Comparison of ENCODE assay signal across 8 cellular contexts in the genomic region with DNA sequence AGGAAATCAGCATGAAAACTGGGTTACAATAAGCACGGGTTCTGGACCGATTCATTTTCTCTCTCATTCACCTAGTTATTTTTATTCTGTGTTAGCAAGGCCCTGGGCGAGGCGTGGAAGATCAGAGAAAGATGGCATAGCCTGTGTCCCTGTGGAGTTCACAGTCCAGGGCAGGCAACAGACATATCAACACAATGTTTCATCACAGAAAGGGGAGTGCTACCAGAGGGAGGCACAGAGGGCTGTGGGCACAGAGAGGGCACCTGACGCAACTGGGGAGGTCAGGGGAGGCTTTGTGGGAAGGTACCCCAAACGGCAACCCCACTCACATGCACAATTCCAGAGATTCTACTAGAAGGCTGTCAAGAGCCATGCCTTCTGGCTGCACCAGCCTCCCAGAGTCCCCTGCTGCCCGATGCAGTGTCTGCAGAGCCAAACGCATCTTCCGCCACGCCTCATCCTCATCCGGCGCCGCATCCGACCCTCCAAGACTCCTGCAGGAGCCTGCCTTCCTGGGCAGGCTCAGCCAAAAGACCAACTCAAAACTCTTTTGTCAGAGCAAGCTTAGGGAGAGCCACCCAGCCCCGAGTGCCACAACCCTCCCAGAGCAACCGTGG.
DNase-seq lines count a peak whose midpoint lies in the region; ATAC-seq and TF ChIP-seq lines count a peak whose summit lies in the region.

No MANE protein-coding gene starts in this region.

- no peak for TF ChIP-seq POLR2A in GM18505 (IDR thresholded peaks at IDR 0.05; ENCODE audit: borderline replicate concordance, extremely low read depth, insufficient read depth, insufficient read length)

- peaks cover 2% of the 10 kb centered on the region for H3K36me3 Mint-ChIP-seq in activated naive CD8-positive, alpha-beta T cell

- H3K36me3 ChIP-seq in iPS-20b (ENCODE audit: insufficient read depth, low read depth, low read length) (peaks cover 31% of the 10 kb centered on the region), stomach smooth muscle (ENCODE audit: control insufficient read depth in 2 of 2, insufficient read depth in 2 of 2, low read length in 2 of 2) (peaks cover 3 to 7% of the 10 kb centered on the region in 2 donors)

- DNase-seq in NCI-H82 (lab: John Stamatoyannopoulos, UW) (peak; percentile 25), NCI-H82 treated with DMSO at 0.1 percent for 48 hours (lab: John Stamatoyannopoulos, UW; ENCODE audit: unreplicated experiment) (no peak), SHP77 (lab: John Stamatoyannopoulos, UW) (no peak)
- DNase-seq in activated naive CD4-positive, alpha-beta T cell treated with anti-CD3 and anti-CD28 coated beads, Interleukin-2, amount 50 U/mL, for 16 hours = no peak

- H3K4me1 ChIP-seq in iPS-20b (ENCODE audit: insufficient read depth, low read length) = peaks cover 7% of the 10 kb centered on the region; the same call in 1 of the 2 replicates
- peaks cover 37% of the 10 kb centered on the region for H3K4me1 ChIP-seq in stomach smooth muscle (ENCODE audit: control insufficient read depth, insufficient read depth, low read length)

- H3K4me1 Mint-ChIP-seq in activated naive CD8-positive, alpha-beta T cell (ENCODE audit: low read depth) = peaks cover 42% of the 10 kb centered on the region

- H3K9ac ChIP-seq in iPS-20b (ENCODE audit: low read depth, low read length) (peak overlapping the region; percentile 77), stomach smooth muscle (ENCODE audit: low read length in 2 of 2) (peak overlapping the region; percentile 60 to 73)

- peak overlapping the region; percentile 81 for H3K4me3 Mint-ChIP-seq in activated naive CD8-positive, alpha-beta T cell

- H3K27ac Mint-ChIP-seq in activated naive CD8-positive, alpha-beta T cell = peak overlapping the region; percentile 65

- no peak for ATAC-seq in GM18505 (IDR thresholded peaks at IDR 0.05; ENCODE audit: unreplicated experiment)

- H3K9me3 ChIP-seq in iPS-20b (ENCODE audit: insufficient read depth, low read depth, low read length) (no peaks in the 10 kb centered on the region), stomach smooth muscle (ENCODE audit: control insufficient read depth in 2 of 2, low read length in 2 of 2) (no peaks in the 10 kb centered on the region)

- H3K4me3 ChIP-seq in iPS-20b (ENCODE audit: low read length) (peak overlapping the region; percentile 75), stomach smooth muscle (ENCODE audit: low read length in 2 of 2) (peak overlapping the region; percentile 74 to 83)

- no peaks in the 10 kb centered on the region for H3K27me3 Mint-ChIP-seq in activated naive CD8-positive, alpha-beta T cell

- H3K27me3 ChIP-seq in iPS-20b (ENCODE audit: insufficient read depth, low read length) (no peaks in the 10 kb centered on the region), stomach smooth muscle (ENCODE audit: control insufficient read depth in 1 of 2, insufficient read depth in 2 of 2, low read length in 2 of 2) (no peaks in the 10 kb centered on the region)

- H3K27ac ChIP-seq in iPS-20b (ENCODE audit: low read length) (no peak overlapping the region), stomach smooth muscle (ENCODE audit: low read length) (peak overlapping the region; percentile 49)

- no peaks in the 10 kb centered on the region for H3K9me3 Mint-ChIP-seq in activated naive CD8-positive, alpha-beta T cell (ENCODE audit: low read depth)
